21 cellular contexts compared by ENCODE assay signal in genomic region chr2:191008286-191008685, GRCh38. TPM values are rescaled to one million over a fixed set of nuclear protein-coding genes. Genes with fewer than 3 reads are reported as not detected.
DNase-seq lines count a peak whose midpoint lies in the region; ATAC-seq lines count a peak whose summit lies in the region.
"Had no signal": no experiment of that assay in that cellular context is flagged by ENCODE, and none has a peak within 500 bp of the region (broad histone marks: within the 10 kb centered on the region; RNA-seq: fewer than 3 reads in every experiment).

No MANE protein-coding gene starts in this region.

- peaks cover 52% of the 10 kb centered on the region; the same call in 1 of the 2 replicates for H3F3A ChIP-seq in GM23248 (ENCODE audit: insufficient read depth)

- H3K79me2 ChIP-seq in GM23248 (ENCODE audit: insufficient read depth) = peaks cover 76% of the 10 kb centered on the region

- peaks cover 38 to 74% of the 10 kb centered on the region in 2 donors for H3K36me3 Mint-ChIP-seq in activated T-cell treated with anti-CD3 and anti-CD28 coated beads, Interleukin-2, amount 50 U/mL, for 72 hours (ENCODE audit: insufficient read depth in 2 of 2)
- H3K36me3 Mint-ChIP-seq in activated T-helper 17 cell treated with anti-CD3 and anti-CD28 coated beads, Interleukin-2, amount 50 U/mL, for 72 hours (ENCODE audit: low read depth) = no peaks in the 10 kb centered on the region
- H3K36me3 Mint-ChIP-seq in naive thymus-derived CD8-positive, alpha-beta T cell = peaks cover 37 to 77% (median 69%) of the 10 kb centered on the region in 3 donors

- POLR2A ChIA-PET in naive thymus-derived CD8-positive, alpha-beta T cell (lab: Charles Lee) = interaction anchor here (0.6 to 1.2 kb wide), 3 partner anchors 12 to 35 kb away, joined by 3 to 5 read pairs (median 3); no protein-coding TSS in a partner anchor

- peaks cover 10 to 16% of the 10 kb centered on the region in 2 donors for H3K9me3 Mint-ChIP-seq in activated T-cell treated with anti-CD3 and anti-CD28 coated beads, Interleukin-2, amount 50 U/mL, for 72 hours
- H3K9me3 Mint-ChIP-seq in activated T-helper 17 cell treated with anti-CD3 and anti-CD28 coated beads, Interleukin-2, amount 50 U/mL, for 72 hours = peaks cover 6% of the 10 kb centered on the region
- peaks cover 0 to 8% (median 2%) of the 10 kb centered on the region in 9 donors for H3K9me3 Mint-ChIP-seq in naive thymus-derived CD8-positive, alpha-beta T cell
- H3K9me3 Mint-ChIP-seq: effector memory CD8-positive, alpha-beta T cell; neural crest cell had no signal

- no peaks in the 10 kb centered on the region for H3K9me2 ChIP-seq in GM23248 (ENCODE audit: insufficient read depth)

- in situ Hi-C loops in GM23248 (cut with MboI) (no loop called here), G401 (cut with HindIII; ENCODE audit: low sequenced_read_pairs) (no loop called here)

- H3K9me3 ChIP-seq in GM23248 (ENCODE audit: low read depth) = no peaks in the 10 kb centered on the region
- H3K9me3 ChIP-seq: esophagus muscularis mucosa, mucosa of descending colon, suprapubic skin had no signal

- no peak for ATAC-seq in activated T-cell treated with anti-CD3 and anti-CD28 coated beads, Interleukin-2, amount 50 U/mL, for 72 hours (replicated peaks in 1 of 2)
- ATAC-seq in activated T-helper 17 cell treated with anti-CD3 and anti-CD28 coated beads, Interleukin-2, amount 50 U/mL, for 72 hours (replicated peaks) = no peak
- ATAC-seq in naive thymus-derived CD8-positive, alpha-beta T cell = no peak
- no peak for ATAC-seq in HG03378 (IDR thresholded peaks at IDR 0.05; ENCODE audit: unreplicated experiment)
- ATAC-seq: effector memory CD8-positive, alpha-beta T cell; mucosa of descending colon had no signal

- H3K27ac Mint-ChIP-seq in activated T-cell treated with anti-CD3 and anti-CD28 coated beads, Interleukin-2, amount 50 U/mL, for 72 hours = peak overlapping the region; percentile 85
- peak overlapping the region; percentile 69 for H3K27ac Mint-ChIP-seq in activated T-helper 17 cell treated with anti-CD3 and anti-CD28 coated beads, Interleukin-2, amount 50 U/mL, for 72 hours
- H3K27ac Mint-ChIP-seq in naive thymus-derived CD8-positive, alpha-beta T cell = peak overlapping the region in 8 of 10 donors; percentile 4 to 81 (median 68)
- H3K27ac Mint-ChIP-seq: progenitor cell of endocrine pancreas had no signal

- no peak overlapping the region for H3K4me3 ChIP-seq in GM23248
- H3K4me3 ChIP-seq: esophagus muscularis mucosa, mucosa of descending colon, suprapubic skin had no signal

- peaks cover 76% of the 10 kb centered on the region for H3K36me3 ChIP-seq in GM23248 (ENCODE audit: low read depth)

- no peak overlapping the region for H3K27ac ChIP-seq in GM23248
- H3K27ac ChIP-seq: brain microvascular endothelial cell, esophagus muscularis mucosa, suprapubic skin had no signal

- peaks cover 36% of the 10 kb centered on the region for H3K4me1 ChIP-seq in GM23248 (ENCODE audit: insufficient read depth)

- H2AFZ ChIP-seq in GM23248 = no peak overlapping the region

- H3K4me1 Mint-ChIP-seq in activated T-cell treated with anti-CD3 and anti-CD28 coated beads, Interleukin-2, amount 50 U/mL, for 72 hours (ENCODE audit: low read depth) = peaks cover 70% of the 10 kb centered on the region
- peaks cover 33% of the 10 kb centered on the region for H3K4me1 Mint-ChIP-seq in activated T-helper 17 cell treated with anti-CD3 and anti-CD28 coated beads, Interleukin-2, amount 50 U/mL, for 72 hours
- peaks cover 21 to 77% (median 64%) of the 10 kb centered on the region in 4 donors for H3K4me1 Mint-ChIP-seq in naive thymus-derived CD8-positive, alpha-beta T cell
- H3K4me1 Mint-ChIP-seq: neural crest cell had no signal

- no peak for DNase-seq in activated T-cell treated with anti-CD3 and anti-CD28 coated beads, Interleukin-2, amount 50 U/mL, for 72 hours
- DNase-seq in activated T-cell treated with anti-CD3 and anti-CD28 coated beads, Interleukin-2, amount 50 U/mL, for 1 hour = no peak
- no peak for DNase-seq in GM23248
- no peak for DNase-seq in naive thymus-derived CD8-positive, alpha-beta T cell
- DNase-seq in G401 (ENCODE audit: low spot score) = no peak
- no peak for DNase-seq in NCI-H2196 (lab: John Stamatoyannopoulos, UW; ENCODE audit: unreplicated experiment)
- DNase-seq: brain microvascular endothelial cell; C1 segment of cervical spinal cord; DMS 273 treated with DMSO at 0.1 percent for 48 hours; effector memory CD8-positive, alpha-beta T cell; HCEC 1CT; hypothalamus; mucosa of descending colon; NCI-H146; NCI-H510A treated with DMSO at 0.1 percent for 48 hours had no signal

- no peak overlapping the region for H3K9ac ChIP-seq in GM23248

- H3K4me3 Mint-ChIP-seq in activated T-cell treated with anti-CD3 and anti-CD28 coated beads, Interleukin-2, amount 50 U/mL, for 72 hours = peak overlapping the region; percentile 12 to 31
- peak overlapping the region; percentile 18 for H3K4me3 Mint-ChIP-seq in activated T-helper 17 cell treated with anti-CD3 and anti-CD28 coated beads, Interleukin-2, amount 50 U/mL, for 72 hours
- peak overlapping the region in 9 of 10 donors; percentile 36 to 69 (median 57) for H3K4me3 Mint-ChIP-seq in naive thymus-derived CD8-positive, alpha-beta T cell
- H3K4me3 Mint-ChIP-seq: effector memory CD8-positive, alpha-beta T cell; neural crest cell had no signal

- H3K4me2 ChIP-seq in GM23248 (ENCODE audit: unreplicated experiment) = peak overlapping the region; percentile 12

- H3K27me3 ChIP-seq in GM23248 (replicated peaks; ENCODE audit: insufficient read depth) = no peaks in the 10 kb centered on the region
- H3K27me3 ChIP-seq: brain microvascular endothelial cell, esophagus muscularis mucosa, suprapubic skin had no signal

- no peaks in the 10 kb centered on the region for H3K27me3 Mint-ChIP-seq in activated T-cell treated with anti-CD3 and anti-CD28 coated beads, Interleukin-2, amount 50 U/mL, for 72 hours (ENCODE audit: low read depth)
- H3K27me3 Mint-ChIP-seq in activated T-helper 17 cell treated with anti-CD3 and anti-CD28 coated beads, Interleukin-2, amount 50 U/mL, for 72 hours = no peaks in the 10 kb centered on the region
- H3K27me3 Mint-ChIP-seq in naive thymus-derived CD8-positive, alpha-beta T cell = no peaks in the 10 kb centered on the region
- H3K27me3 Mint-ChIP-seq: effector memory CD8-positive, alpha-beta T cell; progenitor cell of endocrine pancreas had no signal

- H4K20me1 ChIP-seq in GM23248 (ENCODE audit: insufficient read depth) = no peaks in the 10 kb centered on the region; the same call in 1 of the 2 replicates

RNA-seq across cellular contexts. Expression of gene STAT1, which starts 5.7 kb away (rescaled TPM):
- 100 to 1,000 TPM; 441 to 563 TPM for total RNA-seq in activated T-cell treated with anti-CD3 and anti-CD28 coated beads, Interleukin-2, amount 50 U/mL, for 72 hours
- total RNA-seq in GM23248 (2014; rRNA removed; shearing (Covaris generic)) = 227 and 232 TPM in 2 replicates
- polyA plus RNA-seq in GM23248 (2016; fragmentation: Nextera tagmentation; extraction: Ambion mirVana) = 237 and 238 TPM in 2 replicates
- 100 to 1,000 TPM; 163 to 363 TPM for total RNA-seq in activated T-helper 17 cell treated with anti-CD3 and anti-CD28 coated beads, Interleukin-2, amount 50 U/mL, for 72 hours
- 10 to 100 TPM; 62.8 to 74.9 TPM for total RNA-seq in naive thymus-derived CD8-positive, alpha-beta T cell
- 100 to 1,000 TPM; 154 to 231 (median 217) TPM for polyA plus RNA-seq in naive thymus-derived CD8-positive, alpha-beta T cell
- 37.8 and 39.3 TPM in 2 replicates for total RNA-seq in G401 (2014; rRNA removed; shearing (Covaris generic))
